ENCODE assay signal across 21 cellular contexts in the genomic region with DNA sequence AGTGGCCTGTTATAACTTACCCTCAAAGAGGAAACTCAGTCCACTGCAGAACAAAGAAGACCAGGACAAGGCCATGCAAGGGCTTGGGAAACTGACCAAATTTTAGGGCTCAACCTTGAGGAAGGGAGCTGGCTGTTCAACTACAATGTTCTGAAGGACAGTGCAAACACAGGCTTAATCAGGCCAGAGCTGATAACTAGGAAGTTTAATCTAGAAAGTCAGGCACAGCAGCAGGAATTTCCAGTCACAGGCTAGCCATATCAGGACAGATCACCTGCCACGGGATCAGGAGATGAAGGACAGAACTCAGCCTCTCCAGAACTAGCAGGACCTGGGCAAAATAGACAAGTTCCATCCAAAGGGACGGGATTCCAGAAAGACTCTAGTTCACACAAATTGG.
DNase-seq lines count a peak whose midpoint lies in the region; ATAC-seq, FAIRE-seq and TF ChIP-seq lines count a peak whose summit lies in the region.
"Had no signal": no experiment of that assay in that cellular context is flagged by ENCODE, and none has a peak within 500 bp of the region (broad histone marks: within the 10 kb centered on the region; RNA-seq: fewer than 3 reads in every experiment).

No MANE protein-coding gene starts in this region.

- no peak for FAIRE-seq in GM12878 (lab: Jason Lieb, UNC)
- no peak for FAIRE-seq in pancreas (lab: Jason Lieb, UNC)
- FAIRE-seq: A204.1, D721Med, G401.6, GM12891, HepG2 had no signal

- H3K27ac ChIP-seq in left ventricle myocardium inferior (replicated peaks) = peak overlapping the region; percentile 14
- no peak overlapping the region for H3K27ac ChIP-seq in right cardiac atrium (ENCODE audit: low read length)
- no peak overlapping the region for H3K27ac ChIP-seq in GM12878 (ENCODE audit: control insufficient read depth, insufficient read depth)
- H3K27ac ChIP-seq in pancreas = no peak overlapping the region
- no peak overlapping the region for H3K27ac ChIP-seq in ovary
- H3K27ac ChIP-seq: C4-2B had no signal

- H3K9me3 ChIP-seq in left ventricle myocardium inferior (replicated peaks) (no peaks in the 10 kb centered on the region), right cardiac atrium (ENCODE audit: control insufficient read depth, low read length) (no peaks in the 10 kb centered on the region), GM12878 (replicated peaks; ENCODE audit: control insufficient read depth, insufficient read depth, low read length) (no peaks in the 10 kb centered on the region; the same call in 2 of the 3 replicates), pancreas (no peaks in the 10 kb centered on the region), ovary (no peaks in the 10 kb centered on the region)
- H3K9me3 ChIP-seq: BE2C, Caco-2 had no signal

- no peak overlapping the region for H3K27ac Mint-ChIP-seq in stimulated activated effector memory CD8-positive, alpha-beta T cell treated with anti-CD3 and anti-CD28 coated beads, Interleukin-12 subunit alpha, Interleukin-12 subunit beta, amount 100 ng/mL, for 72 hours
- H3K27ac Mint-ChIP-seq: CD4-positive, alpha-beta T cell; IgD-negative memory B cell had no signal

- no peak overlapping the region for H3K9ac ChIP-seq in GM12878 (ENCODE audit: control insufficient read depth, insufficient read depth, low read length)

- intact Hi-C loops in left ventricle myocardium inferior (cut with micrococcal nuclease) = no loop called here
- intact Hi-C loops in right cardiac atrium (cut with DNase I) = no loop called here
- intact Hi-C loops in GM12878 (cut with micrococcal nuclease; ENCODE audit: unreplicated experiment) = no loop called here
- intact Hi-C loops in pancreas (cut with DNase I) = no loop called here
- intact Hi-C loops in ovary (cut with DNase I) = no loop called here

- H3K36me3 ChIP-seq in left ventricle myocardium inferior (no peaks in the 10 kb centered on the region), GM12878 (ENCODE audit: control insufficient read depth in 2 of 2, insufficient read depth in 2 of 2, low read length in 1 of 2) (no peaks in the 10 kb centered on the region), pancreas (no peaks in the 10 kb centered on the region), ovary (no peaks in the 10 kb centered on the region)
- H3K36me3 ChIP-seq: BE2C had no signal

- in situ Hi-C loops in GM12878 (cut with MboI) = no loop called here

- no peak for ATAC-seq in right cardiac atrium
- ATAC-seq in GM12878 = no peak
- ATAC-seq in pancreas = peak in 3 of 4 donors; percentile 12 to 76 (median 50)
- ATAC-seq in HG02759 (IDR thresholded peaks at IDR 0.05; ENCODE audit: unreplicated experiment) = no peak
- ATAC-seq in stimulated activated effector memory CD8-positive, alpha-beta T cell treated with anti-CD3 and anti-CD28 coated beads, Interleukin-12 subunit alpha, Interleukin-12 subunit beta, amount 100 ng/mL, for 72 hours = no peak
- ATAC-seq: HepG2 had no signal

- no peak overlapping the region for H2AFZ ChIP-seq in GM12878 (ENCODE audit: control insufficient read depth, low read depth, low read length)

- TF ChIP-seq EP300 in GM12878 (IDR thresholded peaks at IDR 0.05; ENCODE audit: borderline replicate concordance in 1 of 2, control insufficient read depth in 1 of 2, low read depth in 2 of 2, low read length in 2 of 2) (no peak), ovary (IDR thresholded peaks at IDR 0.05) (no peak)

- H3K4me1 ChIP-seq in left ventricle myocardium inferior = peaks cover 29% of the 10 kb centered on the region
- peaks cover 8% of the 10 kb centered on the region for H3K4me1 ChIP-seq in right cardiac atrium (ENCODE audit: control insufficient read depth, insufficient read depth, low read length)
- H3K4me1 ChIP-seq in GM12878 (ENCODE audit: control insufficient read depth, insufficient read depth, low read length) = no peaks in the 10 kb centered on the region
- peaks cover 5 to 7% (median 5%) of the 10 kb centered on the region in 3 donors for H3K4me1 ChIP-seq in pancreas
- no peaks in the 10 kb centered on the region for H3K4me1 ChIP-seq in ovary (ENCODE audit: insufficient read depth)

- SMC1A ChIA-PET in GM12878 (lab: Charles Lee; ENCODE audit: uncharacterized antibody, unreplicated experiment) = interaction anchor here (1.2 kb wide), 1 partner anchor 12 kb away, joined by 3 read pairs; no protein-coding TSS in a partner anchor

- TF ChIP-seq POLR2A in GM12878 (IDR thresholded peaks at IDR 0.05; ENCODE audit: low read depth, low read length) = no peak
- no peak for TF ChIP-seq POLR2A in ovary (IDR thresholded peaks at IDR 0.05)

- H3K9me3 Mint-ChIP-seq in stimulated activated effector memory CD8-positive, alpha-beta T cell treated with anti-CD3 and anti-CD28 coated beads, Interleukin-12 subunit alpha, Interleukin-12 subunit beta, amount 100 ng/mL, for 72 hours = no peaks in the 10 kb centered on the region
- H3K9me3 Mint-ChIP-seq: CD4-positive, alpha-beta T cell; IgD-negative memory B cell had no signal

- H3K27me3 ChIP-seq in left ventricle myocardium inferior (ENCODE audit: low read depth) (no peaks in the 10 kb centered on the region), right cardiac atrium (ENCODE audit: control insufficient read depth, insufficient read depth) (no peaks in the 10 kb centered on the region), GM12878 (replicated peaks in 1 of 2; ENCODE audit: control insufficient read depth in 2 of 2, insufficient read depth in 2 of 2, low read length in 1 of 2) (no peaks in the 10 kb centered on the region), pancreas (no peaks in the 10 kb centered on the region), ovary (no peaks in the 10 kb centered on the region)
- H3K27me3 ChIP-seq: BE2C had no signal

- H3K4me2 ChIP-seq in GM12878 (ENCODE audit: control insufficient read depth, insufficient read depth) = no peak overlapping the region

- H3K4me3 Mint-ChIP-seq in stimulated activated effector memory CD8-positive, alpha-beta T cell treated with anti-CD3 and anti-CD28 coated beads, Interleukin-12 subunit alpha, Interleukin-12 subunit beta, amount 100 ng/mL, for 72 hours = no peak overlapping the region
- H3K4me3 Mint-ChIP-seq: CD4-positive, alpha-beta T cell; IgD-negative memory B cell had no signal

- WGBS in right cardiac atrium = 60% methylated on average over 2 of the region's 2 CpGs
- 3% methylated on average over 2 of the region's 2 CpGs for WGBS in GM12878 (ENCODE audit: insufficient coverage, insufficient replicate concordance, low lambda C conversion rate, missing lambda C conversion rate)
- WGBS in pancreas, 2 donors = 33 to 41% methylated on average over 2 of the region's 2 CpGs
- 82 to 87% (median 82%) methylated on average over 2 of the region's 2 CpGs for WGBS in ovary, 3 donors

- BruUV-seq in GM12878 (replicated peaks; lab: Mats Ljungman, UMichigan) = TSS peak; percentile 94

- H3K36me3 Mint-ChIP-seq in stimulated activated effector memory CD8-positive, alpha-beta T cell treated with anti-CD3 and anti-CD28 coated beads, Interleukin-12 subunit alpha, Interleukin-12 subunit beta, amount 100 ng/mL, for 72 hours = no peaks in the 10 kb centered on the region
- H3K36me3 Mint-ChIP-seq: IgD-negative memory B cell had no signal

- H4K20me1 ChIP-seq in GM12878 (ENCODE audit: control insufficient read depth, insufficient read depth) = no peaks in the 10 kb centered on the region

- DNase-seq in left ventricle myocardium inferior = no peak
- DNase-seq in right cardiac atrium = no peak
- no peak for DNase-seq in GM12878 (ENCODE audit: low read depth, low spot score)
- no peak for DNase-seq in pancreas
- DNase-seq in ovary = no peak
- no peak for DNase-seq in stimulated activated effector memory CD8-positive, alpha-beta T cell treated with anti-CD3 and anti-CD28 coated beads, Interleukin-12 subunit alpha, Interleukin-12 subunit beta, amount 100 ng/mL, for 72 hours (ENCODE audit: low spot score in 2 of 2)
- DNase-seq: ACHN; BE2C; Caco-2; CD4-positive, alpha-beta T cell; GOT3; H7; KBM-7 had no signal

- CTCF ChIA-PET in GM12878 (lab: Yijun Ruan, JAX) = no interaction called here

- H3K4me1 Mint-ChIP-seq in stimulated activated effector memory CD8-positive, alpha-beta T cell treated with anti-CD3 and anti-CD28 coated beads, Interleukin-12 subunit alpha, Interleukin-12 subunit beta, amount 100 ng/mL, for 72 hours = no peaks in the 10 kb centered on the region
- H3K4me1 Mint-ChIP-seq: IgD-negative memory B cell had no signal

- POLR2A ChIA-PET in GM12878 (lab: Charles Lee) = interaction anchor here (0.7 kb wide), 1 partner anchor 9 kb away, joined by 3 read pairs; no protein-coding TSS in a partner anchor

- RAD21 ChIA-PET in GM12878 (lab: Charles Lee; ENCODE audit: unreplicated experiment) = interaction anchor here (0.7 kb wide), 1 partner anchor 772 kb away, joined by 3 read pairs; no protein-coding TSS in a partner anchor

- H3K79me2 ChIP-seq in GM12878 (ENCODE audit: control insufficient read depth, insufficient read depth, low read length) = no peaks in the 10 kb centered on the region

- H3K4me3 ChIP-seq in left ventricle myocardium inferior = no peak overlapping the region
- no peak overlapping the region for H3K4me3 ChIP-seq in right cardiac atrium (ENCODE audit: low read length)
- no peak overlapping the region; the same call in 1 of the 2 replicates for H3K4me3 ChIP-seq in GM12878
- no peak overlapping the region for H3K4me3 ChIP-seq in pancreas
- H3K4me3 ChIP-seq in ovary = no peak overlapping the region

- TF ChIP-seq CTCF in left ventricle myocardium inferior (IDR thresholded peaks at IDR 0.05; ENCODE audit: borderline replicate concordance) = no peak
- no peak for TF ChIP-seq CTCF in GM12878 (IDR thresholded peaks at IDR 0.05 in 2 of 3, conservative IDR thresholded peaks at IDR 0.05 in 1 of 3; ENCODE audit: control insufficient read depth in 2 of 3, extremely low read depth in 1 of 3, insufficient read depth in 1 of 3, low read depth in 3 of 3, low read length in 3 of 3)
- no peak for TF ChIP-seq CTCF in pancreas (IDR thresholded peaks at IDR 0.05)
- no peak for TF ChIP-seq CTCF in ovary (IDR thresholded peaks at IDR 0.05)

- TF ChIP-seq RAD21 in GM12878 (IDR thresholded peaks at IDR 0.05; ENCODE audit: insufficient read depth, low read depth, low read length) = no peak

TF ChIP-seq in GM12878, 131 proteins besides CTCF, POLR2A, EP300 and RAD21 (continues in another document):
- TF ChIP-seq WRNIP1 (IDR thresholded peaks at IDR 0.05; ENCODE audit: borderline replicate concordance, low read depth, low read length) = no peak
- no peak for TF ChIP-seq NFXL1 (IDR thresholded peaks at IDR 0.05; ENCODE audit: borderline replicate concordance)
- no peak for TF ChIP-seq EED (IDR thresholded peaks at IDR 0.05; ENCODE audit: low read depth)
- no peak for TF ChIP-seq BCL11A (IDR thresholded peaks at IDR 0.05; ENCODE audit: low read depth, low read length)
- no peak for TF ChIP-seq ASH2L (IDR thresholded peaks at IDR 0.05; ENCODE audit: borderline replicate concordance, low read depth)
- TF ChIP-seq CHD4 (IDR thresholded peaks at IDR 0.05) = no peak
- TF ChIP-seq ZNF217 (IDR thresholded peaks at IDR 0.05) = no peak
- TF ChIP-seq BHLHE40 (IDR thresholded peaks at IDR 0.05; ENCODE audit: borderline replicate concordance in 1 of 2, low read depth in 2 of 2, low read length in 1 of 2) = no peak
- no peak for TF ChIP-seq FOXK2 (IDR thresholded peaks at IDR 0.05)
- no peak for TF ChIP-seq SP1 (IDR thresholded peaks at IDR 0.05; ENCODE audit: low read depth, low read length)
- TF ChIP-seq CBX5 (IDR thresholded peaks at IDR 0.05; ENCODE audit: low read depth) = no peak
- TF ChIP-seq NR2C1 (IDR thresholded peaks at IDR 0.05) = no peak

Comparison
In these comparisons a context has a peak if more than half of its experiments do, and no peak if none do; other contexts are left out.
1. ATAC-seq: peak in pancreas (3 of 4); none in right cardiac atrium (0 of 2), GM12878 (single experiment), HG02759 (single experiment) and stimulated activated effector memory CD8-positive, alpha-beta T cell treated with anti-CD3 and anti-CD28 coated beads, Interleukin-12 subunit alpha, Interleukin-12 subunit beta, amount 100 ng/mL, for 72 hours (single experiment).